Comparison of ENCODE assay signal across 9 cellular contexts in the genomic region with DNA sequence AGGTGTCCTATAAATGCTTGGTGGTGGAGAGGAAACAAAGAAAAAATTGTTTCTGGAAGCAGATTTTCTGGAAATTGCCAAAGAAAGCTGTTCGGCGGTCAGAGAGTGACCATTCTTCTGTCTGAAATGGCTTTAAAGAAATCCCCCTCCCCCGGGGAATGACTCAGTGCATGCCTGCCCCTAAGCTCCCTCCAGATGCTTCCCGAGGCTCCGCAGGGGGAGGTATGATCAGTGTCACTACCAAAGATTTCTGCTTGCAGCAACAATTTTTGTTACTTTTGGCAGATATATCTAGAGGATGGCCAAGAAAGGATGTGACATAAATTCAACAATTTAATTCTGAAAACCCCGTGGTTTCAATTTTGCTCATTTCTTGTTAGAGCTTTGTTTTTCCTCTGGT.
A peak's percentile ranks its signal among the peaks of the same experiment; 100 is the strongest.
DNase-seq lines count a peak whose midpoint lies in the region; ATAC-seq, FAIRE-seq and TF ChIP-seq lines count a peak whose summit lies in the region.
"Had no signal": no experiment of that assay in that cellular context is flagged by ENCODE, and none has a peak within 500 bp of the region (broad histone marks: within the 10 kb centered on the region; RNA-seq: fewer than 3 reads in every experiment).

No MANE protein-coding gene starts in this region.

- H3K9ac ChIP-seq in H9 (ENCODE audit: extremely low read depth, insufficient read length, low read length) (no peak overlapping the region), kidney (ENCODE audit: low read length in 2 of 2) (no peak overlapping the region), smooth muscle cell (ENCODE audit: low read depth) (peak overlapping the region; percentile 62)

- H4K20me1 ChIP-seq in H9 (ENCODE audit: control insufficient read depth, insufficient read depth, insufficient read length) (no peaks in the 10 kb centered on the region), smooth muscle cell (ENCODE audit: low read depth) (no peaks in the 10 kb centered on the region)

- no peak overlapping the region for H3K14ac ChIP-seq in H9 (ENCODE audit: insufficient read depth, low read length)

- H3K4me3 ChIP-seq in coronary artery, result peak overlapping the region; percentile 4
- no peak overlapping the region for H3K4me3 ChIP-seq in kidney (ENCODE audit: low read length in 2 of 2)
- H3K4me3 ChIP-seq in smooth muscle cell, result no peak overlapping the region

- no peak for TF ChIP-seq CTCF in H9 (conservative IDR thresholded peaks at IDR 0.05)
- no peak for TF ChIP-seq CTCF in coronary artery (IDR thresholded peaks at IDR 0.05)
- TF ChIP-seq CTCF in kidney (IDR thresholded peaks at IDR 0.05; ENCODE audit: borderline replicate concordance, extremely low read depth, insufficient read depth), result no peak
- no peak for TF ChIP-seq CTCF in smooth muscle cell (IDR thresholded peaks at IDR 0.05; ENCODE audit: borderline replicate concordance, insufficient read depth, poor library complexity, severe bottlenecking)

- no peak overlapping the region for H3K23ac ChIP-seq in H9 (ENCODE audit: insufficient read length, low read depth, low read length)

- H2BK120ac ChIP-seq in H9 (ENCODE audit: low read depth, low read length, poor library complexity, severe bottlenecking), result no peak overlapping the region

- H3K4me1 ChIP-seq in H9 (ENCODE audit: insufficient read depth, low read length) (no peaks in the 10 kb centered on the region), kidney (ENCODE audit: control insufficient read depth in 1 of 2, insufficient read depth in 1 of 2, low read depth in 1 of 2, low read length in 2 of 2) (no peaks in the 10 kb centered on the region), smooth muscle cell (ENCODE audit: low read depth) (peaks cover 13% of the 10 kb centered on the region)

- peaks cover 17% of the 10 kb centered on the region for H3F3A ChIP-seq in smooth muscle cell (ENCODE audit: low read depth)

- H3K79me2 ChIP-seq in H9 (ENCODE audit: insufficient read depth, low read length), result no peaks in the 10 kb centered on the region
- no peaks in the 10 kb centered on the region for H3K79me2 ChIP-seq in smooth muscle cell (ENCODE audit: low read depth)

- no peak overlapping the region for H2BK12ac ChIP-seq in H9 (ENCODE audit: insufficient read length, low read depth, low read length)

- H3K36me3 Mint-ChIP-seq in H9 (ENCODE audit: insufficient read depth in 1 of 3, low read depth in 3 of 3), result no peaks in the 10 kb centered on the region

- intact Hi-C loops in kidney (cut with DNase I), result no loop called here

- H3K27ac Mint-ChIP-seq in H9, result no peak overlapping the region; a peak in 1 of 7 replicates

- H2BK5ac ChIP-seq in H9 (ENCODE audit: insufficient read length, low read length), result no peak overlapping the region

- no peak for ATAC-seq in HG03460 (IDR thresholded peaks at IDR 0.05; ENCODE audit: unreplicated experiment)
- no peak for ATAC-seq in HG03045 (IDR thresholded peaks at IDR 0.05; ENCODE audit: unreplicated experiment)
- no peak for ATAC-seq in GM18909 (IDR thresholded peaks at IDR 0.05; ENCODE audit: poor library complexity, unreplicated experiment)
- ATAC-seq: PC-3 had no signal

- no peak overlapping the region for H3K18ac ChIP-seq in H9 (ENCODE audit: insufficient read length, low read depth, low read length)

- H3K27ac ChIP-seq in H9 (ENCODE audit: insufficient read length, low read depth, low read length) (no peak overlapping the region), coronary artery (peak overlapping the region; percentile 80 to 86), kidney (ENCODE audit: low read depth in 2 of 2, low read length in 2 of 2) (peak overlapping the region; percentile 36 to 80), smooth muscle cell (ENCODE audit: low read depth) (peak overlapping the region; percentile 91)

- H2BK20ac ChIP-seq in H9 (ENCODE audit: low read depth, low read length, poor library complexity, severe bottlenecking), result no peak overlapping the region

- peaks cover 6% of the 10 kb centered on the region in 2 experiments for H3K4me1 Mint-ChIP-seq in H9

- H2BK15ac ChIP-seq in H9 (ENCODE audit: low read depth, low read length), result no peak overlapping the region

- H2AFZ ChIP-seq in H9 (ENCODE audit: low read length) (peak overlapping the region; percentile 86), smooth muscle cell (ENCODE audit: low read depth) (peak overlapping the region; percentile 23)

- no peak overlapping the region for H4K8ac ChIP-seq in H9 (replicated peaks; ENCODE audit: insufficient read length, low read depth, low read length)

- H3K79me1 ChIP-seq in H9 (ENCODE audit: insufficient read depth, low read depth, low read length, poor library complexity, severe bottlenecking), result no peaks in the 10 kb centered on the region

- H3K27me3 Mint-ChIP-seq in H9 (ENCODE audit: low read depth), result no peaks in the 10 kb centered on the region; the same call in 1 of the 2 replicates

- H3K9me3 Mint-ChIP-seq in H9, result no peaks in the 10 kb centered on the region

- no CpG with 5 or more reads among the region's 6 CpGs for WGBS in H9 (ENCODE audit: extremely low coverage, insufficient read length, low lambda C conversion rate)
- WGBS in smooth muscle cell (ENCODE audit: low lambda C conversion rate), result 8% methylated on average over 6 of the region's 6 CpGs

- H3K4me3 Mint-ChIP-seq in H9, result no peak overlapping the region

- no peaks in the 10 kb centered on the region for H3K36me3 ChIP-seq in kidney (ENCODE audit: control insufficient read depth in 1 of 2, insufficient read depth in 2 of 2, low read length in 2 of 2)
- H3K36me3 ChIP-seq in smooth muscle cell (ENCODE audit: low read depth), result no peaks in the 10 kb centered on the region

- H3K27me3 ChIP-seq in H9 (ENCODE audit: insufficient read depth, low read length) (no peaks in the 10 kb centered on the region), smooth muscle cell (ENCODE audit: low read depth) (no peaks in the 10 kb centered on the region)

- peak; percentile 60 for FAIRE-seq in kidney (lab: Jason Lieb, UNC)

- H3K4me2 ChIP-seq in H9 (ENCODE audit: insufficient read depth, insufficient read length, low read length), result no peak overlapping the region
- peak overlapping the region; percentile 70 for H3K4me2 ChIP-seq in smooth muscle cell

- no peaks in the 10 kb centered on the region for H3K9me3 ChIP-seq in H9 (ENCODE audit: control insufficient read depth, low read depth, low read length)
- H3K9me3 ChIP-seq in kidney (ENCODE audit: control insufficient read depth in 1 of 2, low read length in 2 of 2), result no peaks in the 10 kb centered on the region
- H3K9me3 ChIP-seq in smooth muscle cell (replicated peaks; ENCODE audit: low read depth), result no peaks in the 10 kb centered on the region

- no peak overlapping the region for H3T11ph ChIP-seq in H9 (ENCODE audit: low read length)

- H3K56ac ChIP-seq in H9 (ENCODE audit: insufficient read length, low read depth, low read length), result no peak overlapping the region

- no peak overlapping the region for H4K91ac ChIP-seq in H9 (ENCODE audit: insufficient read length, low read depth, low read length)

- H3K4ac ChIP-seq in H9 (ENCODE audit: low read depth, low read length), result no peak overlapping the region

- DNase-seq in H9, result peak; percentile 46
- peak; percentile 91 for DNase-seq in coronary artery (ENCODE audit: low spot score)
- peak; percentile 94 for DNase-seq in kidney
- peak; percentile 13 for DNase-seq in smooth muscle cell (lab: John Stamatoyannopoulos, UW; ENCODE audit: unreplicated experiment)
- no peak for DNase-seq in NCI-H1436 treated with DMSO at 0.1 percent for 48 hours (lab: John Stamatoyannopoulos, UW)
- DNase-seq: PC-3 had no signal

- no peak overlapping the region for H2AK5ac ChIP-seq in H9 (ENCODE audit: insufficient read length, low read length)

- no peak overlapping the region for H4K5ac ChIP-seq in H9 (ENCODE audit: insufficient read length, low read depth, low read length)

- no peaks in the 10 kb centered on the region for H3K23me2 ChIP-seq in H9 (ENCODE audit: insufficient read length, low read depth, low read length, poor library complexity, severe bottlenecking)
